ENCODE assay signal across 8 cellular contexts in the genomic region with DNA sequence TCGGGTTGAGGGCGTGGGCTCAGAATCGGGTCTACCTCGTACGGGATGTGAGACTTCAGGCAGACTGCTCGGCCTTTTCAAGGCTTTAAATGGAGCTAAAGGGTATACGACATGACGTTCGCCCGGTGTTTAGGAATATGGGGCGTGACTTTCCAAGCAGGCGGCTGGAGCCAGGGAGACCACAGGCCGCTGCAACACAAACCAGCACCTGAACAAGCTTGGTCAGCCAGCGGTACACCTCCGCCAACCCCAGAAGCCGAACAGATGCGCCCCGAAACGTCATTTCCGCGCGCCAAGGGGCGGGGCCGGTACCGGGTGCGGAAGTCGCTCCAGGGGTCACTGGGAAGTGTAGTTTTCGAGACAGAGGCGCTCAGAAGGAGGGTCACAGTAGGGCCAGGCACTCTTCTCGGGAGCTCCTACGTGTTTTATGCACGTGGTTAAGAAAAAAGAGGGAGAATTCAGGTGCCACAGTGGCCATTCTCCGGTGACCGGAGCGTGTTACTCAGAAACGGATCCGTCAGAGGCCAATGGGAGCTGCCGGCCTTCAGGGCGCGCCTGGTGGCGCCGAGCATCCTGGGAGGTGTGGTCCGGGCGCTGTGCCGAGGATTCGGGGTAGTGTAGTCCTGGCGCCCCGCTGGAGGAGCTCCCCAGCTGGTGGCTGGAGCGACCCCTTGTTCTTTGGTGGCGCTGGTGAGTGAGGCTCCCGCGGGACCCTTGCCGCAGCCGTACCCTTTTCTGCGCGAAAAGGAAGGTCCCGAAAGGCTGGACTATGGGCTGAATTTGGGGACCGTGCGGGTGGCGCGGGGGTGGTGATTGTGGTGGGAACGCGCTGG. TPM values are rescaled to one million over a fixed set of nuclear protein-coding genes. Genes with fewer than 3 reads are reported as not detected.
DNase-seq lines count a peak whose midpoint lies in the region; ATAC-seq, FAIRE-seq and TF ChIP-seq lines count a peak whose summit lies in the region.

A gene (plus strand): TSS at position 613 of the 833 bp plus-strand sequence. CDS start 17,160 bp downstream, outside the sequence.

- H3K79me2 ChIP-seq in H1 (ENCODE audit: control insufficient read depth in 1 of 2, insufficient read depth in 2 of 2, low read length in 2 of 2) (peaks cover 0 to 18% of the 10 kb centered on the region in 2 experiments; a peak in 1 of 4 replicates), mesendoderm (ENCODE audit: control insufficient read depth, insufficient read depth, low read length) (no peaks in the 10 kb centered on the region)

- H3K4ac ChIP-seq in H1 (replicated peaks; ENCODE audit: insufficient read length, low read depth, low read length) (no peak within 1 kb of the TSS), mesendoderm (ENCODE audit: low read depth, low read length) (peak within 1 kb of the TSS; percentile 84)

- H3K4me1 Mint-ChIP-seq in Calu3 (ENCODE audit: low read depth, unreplicated experiment): no peaks in the 10 kb centered on the region
- peaks cover 17% of the 10 kb centered on the region for H3K4me1 Mint-ChIP-seq in activated CD8-positive, alpha-beta memory T cell treated with anti-CD3 and anti-CD28 coated beads, Interleukin-2, amount 10 ng/mL, durations not matched to agents 7 days and 5 days

- H3K27ac ChIP-seq in H1 (ENCODE audit: low read depth, low read length): peak within 1 kb of the TSS; percentile 87
- H3K27ac ChIP-seq in mesendoderm (ENCODE audit: low read depth, low read length): peak within 1 kb of the TSS; percentile 57

- peak within 1 kb of the TSS; percentile 96 for H3K4me3 Mint-ChIP-seq in Calu3 (ENCODE audit: low read depth, unreplicated experiment)
- peak within 1 kb of the TSS; percentile 97 for H3K4me3 Mint-ChIP-seq in activated CD8-positive, alpha-beta memory T cell treated with anti-CD3 and anti-CD28 coated beads, Interleukin-2, amount 10 ng/mL, durations not matched to agents 7 days and 5 days

- H3K56ac ChIP-seq in H1 (replicated peaks; ENCODE audit: insufficient read length, low read depth, low read length) (peak within 1 kb of the TSS; percentile 90), mesendoderm (ENCODE audit: low read length) (peak within 1 kb of the TSS; percentile 94)

- intact Hi-C loops in Calu3 (cut with micrococcal nuclease; ENCODE audit: unreplicated experiment): no loop called here

- H4K5ac ChIP-seq in H1 (ENCODE audit: insufficient read length, low read depth, low read length) (peak within 1 kb of the TSS; percentile 92), mesendoderm (ENCODE audit: low read length) (no peak within 1 kb of the TSS)

- no peak within 1 kb of the TSS for H2BK20ac ChIP-seq in H1 (ENCODE audit: low read length)

- FAIRE-seq in HTR-8/SVneo (lab: Jason Lieb, UNC) (peak; percentile 76), H1 (lab: Jason Lieb, UNC) (peak; percentile 68)

- H2AK5ac ChIP-seq in H1 (ENCODE audit: low read depth, low read length): no peak within 1 kb of the TSS
- H2AK5ac ChIP-seq in mesendoderm (ENCODE audit: low read length): no peak within 1 kb of the TSS

- POLR2A ChIA-PET in H1 (lab: Charles Lee; ENCODE audit: partially characterized antibody): interaction anchor here (0.6 to 2.3 kb wide), 30 partner anchors 9 to 319 kb away, joined by 3 to 10 read pairs (median 4); a partner anchor contains a TSS

- no peaks in the 10 kb centered on the region for H3K27me3 ChIP-seq in H1 (replicated peaks in 1 of 4; ENCODE audit: control insufficient read depth in 3 of 4, extremely low read depth in 1 of 4, insufficient read depth in 3 of 4, low read length in 3 of 4)
- no peaks in the 10 kb centered on the region for H3K27me3 ChIP-seq in mesendoderm (ENCODE audit: insufficient read depth, low read length, poor library complexity)

- peak within 1 kb of the TSS; percentile 61 for H2BK12ac ChIP-seq in H1 (ENCODE audit: low read depth, low read length)

- H3K4me3 ChIP-seq in H1 (ENCODE audit: extremely low read depth in 1 of 4, insufficient read depth in 2 of 4, low read depth in 3 of 4, low read length in 4 of 4) (peak within 1 kb of the TSS; percentile 84 to 93 (median 92)), mesendoderm (ENCODE audit: low read length) (peak within 1 kb of the TSS; percentile 91)

- H3K9me3 ChIP-seq in H1 (ENCODE audit: insufficient read depth in 2 of 2, low read depth in 1 of 2, low read length in 1 of 2): peaks cover 0 to 6% of the 10 kb centered on the region in 2 experiments; a peak in 3 of 4 replicates

- H3K14ac ChIP-seq in H1 (ENCODE audit: insufficient read length): no peak within 1 kb of the TSS

- H3K36me3 ChIP-seq in H1 (ENCODE audit: control insufficient read depth in 2 of 4, insufficient read depth in 4 of 4, low read length in 3 of 4) (peaks cover 0 to 3% (median 0%) of the 10 kb centered on the region in 4 experiments; a peak in 2 of 8 replicates), mesendoderm (ENCODE audit: control insufficient read depth, insufficient read depth, low read length) (no peaks in the 10 kb centered on the region)

- H3K36me3 Mint-ChIP-seq in Calu3 (ENCODE audit: insufficient read depth, unreplicated experiment): peaks cover 21% of the 10 kb centered on the region
- peaks cover 21% of the 10 kb centered on the region for H3K36me3 Mint-ChIP-seq in activated CD8-positive, alpha-beta memory T cell treated with anti-CD3 and anti-CD28 coated beads, Interleukin-2, amount 10 ng/mL, durations not matched to agents 7 days and 5 days

- ATAC-seq in GM21381 (IDR thresholded peaks at IDR 0.05; ENCODE audit: unreplicated experiment): peak; percentile 94
- ATAC-seq in activated CD8-positive, alpha-beta memory T cell treated with anti-CD3 and anti-CD28 coated beads, Interleukin-2, amount 10 ng/mL, durations not matched to agents 7 days and 5 days: peak; percentile 98

- H3K79me1 ChIP-seq in H1 (ENCODE audit: low read depth, low read length) (peaks cover 7% of the 10 kb centered on the region; the same call in 1 of the 2 replicates), mesendoderm (ENCODE audit: low read length) (peaks cover 18% of the 10 kb centered on the region)

- peak; percentile 88 to 95 for TF ChIP-seq POLR2A in H1 (IDR thresholded peaks at IDR 0.05; ENCODE audit: control extremely low read depth in 1 of 2, low read depth in 2 of 2, low read length in 2 of 2)

- H3K27me3 Mint-ChIP-seq in Calu3 (ENCODE audit: unreplicated experiment): no peaks in the 10 kb centered on the region
- peaks cover 24% of the 10 kb centered on the region for H3K27me3 Mint-ChIP-seq in activated CD8-positive, alpha-beta memory T cell treated with anti-CD3 and anti-CD28 coated beads, Interleukin-2, amount 10 ng/mL, durations not matched to agents 7 days and 5 days

- no peak within 1 kb of the TSS for H3K23ac ChIP-seq in H1 (ENCODE audit: insufficient read length)
- H3K23ac ChIP-seq in mesendoderm (ENCODE audit: low read length): peak within 1 kb of the TSS; percentile 68

- no TSS peak for BruUV-seq in Calu3 (replicated peaks; lab: Mats Ljungman, UMichigan)

- peaks cover 0 to 6% (median 2%) of the 10 kb centered on the region in 4 experiments; a peak in 1 of 7 replicates for H3K4me1 ChIP-seq in H1 (replicated peaks in 1 of 4; ENCODE audit: control insufficient read depth in 3 of 4, insufficient read depth in 4 of 4, low read length in 3 of 4)
- H3K4me1 ChIP-seq in mesendoderm (ENCODE audit: control insufficient read depth, low read depth, low read length): peaks cover 4% of the 10 kb centered on the region

- H2BK5ac ChIP-seq in H1 (ENCODE audit: low read depth, low read length): peak within 1 kb of the TSS; percentile 98
- peak within 1 kb of the TSS; percentile 75 for H2BK5ac ChIP-seq in mesendoderm (ENCODE audit: low read length)

- H3K27ac Mint-ChIP-seq in Calu3 (ENCODE audit: unreplicated experiment): peak within 1 kb of the TSS; percentile 79
- H3K27ac Mint-ChIP-seq in activated CD8-positive, alpha-beta memory T cell treated with anti-CD3 and anti-CD28 coated beads, Interleukin-2, amount 10 ng/mL, durations not matched to agents 7 days and 5 days: peak within 1 kb of the TSS; percentile 98

- 2% methylated on average over 62 of the region's 63 CpGs; no CpG with 5 or more reads in 1 of the 2 experiments for WGBS in H1 (ENCODE audit: extremely low coverage in 1 of 2, insufficient coverage in 1 of 2, insufficient read length in 1 of 2, insufficient replicate concordance in 2 of 2, low coverage in 1 of 2, low lambda C conversion rate in 2 of 2, missing lambda C conversion rate in 1 of 2), 2 experiments
- WGBS in mesendoderm (ENCODE audit: extremely low coverage, insufficient coverage, low lambda C conversion rate): no CpG with 5 or more reads among the region's 63 CpGs

- no peaks in the 10 kb centered on the region for H3K9me3 Mint-ChIP-seq in Calu3 (ENCODE audit: low read depth, unreplicated experiment)
- H3K9me3 Mint-ChIP-seq in activated CD8-positive, alpha-beta memory T cell treated with anti-CD3 and anti-CD28 coated beads, Interleukin-2, amount 10 ng/mL, durations not matched to agents 7 days and 5 days (ENCODE audit: low read depth): peaks cover 18% of the 10 kb centered on the region

- no peak for TF ChIP-seq EP300 in H1 (IDR thresholded peaks at IDR 0.05; ENCODE audit: borderline replicate concordance in 1 of 2, low read depth in 2 of 2, low read length in 2 of 2)

- peak within 1 kb of the TSS; percentile 53 to 94 (median 76) for H3K9ac ChIP-seq in H1 (replicated peaks in 1 of 4; ENCODE audit: extremely low read depth in 1 of 4, low read depth in 3 of 4, low read length in 3 of 4)
- H3K9ac ChIP-seq in mesendoderm (ENCODE audit: low read length): peak within 1 kb of the TSS; percentile 85

- peaks cover 12% of the 10 kb centered on the region for H3K23me2 ChIP-seq in H1 (ENCODE audit: low read depth, low read length)

- H4K20me1 ChIP-seq in H1 (replicated peaks in 1 of 2; ENCODE audit: control insufficient read depth in 1 of 2, insufficient read depth in 2 of 2, low read length in 2 of 2): no peaks in the 10 kb centered on the region

- CTCF ChIA-PET in Calu3 (lab: Charles Lee) (no interaction called here), H1 (lab: Charles Lee; ENCODE audit: partially characterized antibody) (interaction anchor here (0.8 to 1.5 kb wide), 4 partner anchors 12 to 93 kb away, joined by 3 to 4 read pairs (median 3); no protein-coding TSS in a partner anchor)
- CTCF ChIA-PET in activated CD8-positive, alpha-beta memory T cell treated with anti-CD3 and anti-CD28 coated beads, Interleukin-2, amount 10 ng/mL, durations not matched to agents 7 days and 5 days (lab: Charles Lee): interaction anchor here (0.9 to 2.0 kb wide), 5 partner anchors 9 to 783 kb away, joined by 3 to 8 read pairs (median 4); a partner anchor contains a TSS

- peak within 1 kb of the TSS; percentile 85 for H2BK120ac ChIP-seq in H1 (replicated peaks; ENCODE audit: low read depth, low read length)
- no peak within 1 kb of the TSS for H2BK120ac ChIP-seq in mesendoderm (ENCODE audit: low read depth, low read length)

- TF ChIP-seq RAD21 in H1 (IDR thresholded peaks at IDR 0.05 in 1 of 2, conservative IDR thresholded peaks at IDR 0.05 in 1 of 2; ENCODE audit: low read depth in 2 of 2, low read length in 2 of 2): peak; percentile 11 to 14; a peak in 1 of 4 replicates

- H2AFZ ChIP-seq in H1 (ENCODE audit: low read length): peak within 1 kb of the TSS; percentile 98

- DNase-seq in Calu3 (peak; percentile 84), HTR-8/SVneo (ENCODE audit: insufficient read length, low spot score) (peak; percentile 93), NOMO-1 treated with DMSO at 0.1 percent for 48 hours (lab: John Stamatoyannopoulos, UW; ENCODE audit: unreplicated experiment) (peak; percentile 89), H1 (ENCODE audit: low read depth in 1 of 2, low spot score in 2 of 2) (peak; percentile 85 to 99), mesendoderm (peak; percentile 97)
- peak; percentile 97 for DNase-seq in activated CD8-positive, alpha-beta memory T cell treated with anti-CD3 and anti-CD28 coated beads, Interleukin-2, amount 10 ng/mL, durations not matched to agents 7 days and 5 days
- DNase-seq in stimulated activated CD8-positive, alpha-beta memory T cell treated with anti-CD3 and anti-CD28 coated beads, Interleukin-12 subunit alpha, Interleukin-12 subunit beta, amount 100 ng/mL, for 4 hours (ENCODE audit: low read depth): peak; percentile 95

- peak within 1 kb of the TSS; percentile 99 for H3K18ac ChIP-seq in H1 (ENCODE audit: extremely low read depth, low read length)
- H3K18ac ChIP-seq in mesendoderm (ENCODE audit: low read length): peak within 1 kb of the TSS; percentile 13

- H4K8ac ChIP-seq in H1 (ENCODE audit: extremely low read depth, insufficient read depth, low read length) (peak within 1 kb of the TSS; percentile 91; the same call in 1 of the 2 replicates), mesendoderm (ENCODE audit: low read depth, low read length) (peak within 1 kb of the TSS; percentile 88)

- TF ChIP-seq CTCF in Calu3 (IDR thresholded peaks at IDR 0.05; ENCODE audit: unreplicated experiment) (no peak), H1 (IDR thresholded peaks at IDR 0.05; ENCODE audit: control extremely low read depth in 1 of 3, insufficient read depth in 1 of 3, low read depth in 1 of 3, low read length in 3 of 3) (peak in 1 of 3 experiments; percentile 4; a peak in 2 of 4 replicates)

- H2BK15ac ChIP-seq in H1 (ENCODE audit: low read length): 0 out of 2 replicates have a peak within 1 kb of the TSS, but pooled peaks have one; percentile 93
- H2BK15ac ChIP-seq in mesendoderm (replicated peaks; ENCODE audit: low read depth): no peak within 1 kb of the TSS

- H3K4me2 ChIP-seq in H1 (ENCODE audit: insufficient read depth in 1 of 2, low read depth in 2 of 2, low read length in 2 of 2) (peak within 1 kb of the TSS; percentile 89 to 94), mesendoderm (ENCODE audit: low read length) (peak within 1 kb of the TSS; percentile 89)

- H4K91ac ChIP-seq in H1 (replicated peaks; ENCODE audit: insufficient read length, low read length): peak within 1 kb of the TSS; percentile 76

RNA-seq across cellular contexts. Expression of the gene that starts here (rescaled TPM):
- total RNA-seq in Calu3 (2022): 4.6 and 5.0 TPM in 2 replicates
- 10 to 100 TPM in 1 of 2 experiments, 1 to 10 TPM in 1; 8.3 to 10.3 TPM for total RNA-seq in activated CD8-positive, alpha-beta memory T cell treated with anti-CD3 and anti-CD28 coated beads, Interleukin-2, amount 10 ng/mL, durations not matched to agents 7 days and 5 days
- 12.1 and 14.3 TPM in 2 replicates for total RNA-seq in H1 (2021; fragmentation: NEBNext Ultra II Directional; extraction: Animal tissue kit (Norgen Biotek cat#: 25700))
- 13.2 and 15.8 TPM in 2 replicates for polyA plus RNA-seq in H1 (2011; rRNA removed)
- polyA plus RNA-seq in H1 (2011; cell fraction: cytosol; rRNA removed): 18.4 TPM
- polyA plus RNA-seq in H1 (2011; cell fraction: nucleus; rRNA removed): 52.3 TPM
- 13.1 to 17.7 TPM (median 16.2 TPM) in 4 replicates for polyA plus RNA-seq in H1 (2012, experiment 1 of 2)
- 4.8 TPM for polyA plus RNA-seq in H1 (2012, experiment 2 of 2)
- 6.6 TPM for polyA plus RNA-seq in H1 (2013, experiment 1 of 2)
- 6.6 TPM for polyA plus RNA-seq in H1 (2013, experiment 2 of 2)
- polyA minus RNA-seq in H1 (2011; rRNA and poly(A)+ RNA removed): 27.0 and 28.4 TPM in 2 replicates
- polyA minus RNA-seq in H1 (2011; cell fraction: cytosol; rRNA and poly(A)+ RNA removed): 9.2 TPM
- polyA minus RNA-seq in H1 (2011; cell fraction: nucleus; rRNA and poly(A)+ RNA removed): 17.6 TPM
- 4.6 TPM for polyA plus RNA-seq in mesendoderm (2013, experiment 1 of 2)
- polyA plus RNA-seq in mesendoderm (2013, experiment 2 of 2): 4.5 TPM

Comparison
In these comparisons a context has a peak if more than half of its experiments do, and no peak if none do; other contexts are left out.
1. Peak in every context shown above with its lines: DNase-seq, ATAC-seq, H3K4me3 ChIP-seq and H3K27ac ChIP-seq.